In the genomic region with DNA sequence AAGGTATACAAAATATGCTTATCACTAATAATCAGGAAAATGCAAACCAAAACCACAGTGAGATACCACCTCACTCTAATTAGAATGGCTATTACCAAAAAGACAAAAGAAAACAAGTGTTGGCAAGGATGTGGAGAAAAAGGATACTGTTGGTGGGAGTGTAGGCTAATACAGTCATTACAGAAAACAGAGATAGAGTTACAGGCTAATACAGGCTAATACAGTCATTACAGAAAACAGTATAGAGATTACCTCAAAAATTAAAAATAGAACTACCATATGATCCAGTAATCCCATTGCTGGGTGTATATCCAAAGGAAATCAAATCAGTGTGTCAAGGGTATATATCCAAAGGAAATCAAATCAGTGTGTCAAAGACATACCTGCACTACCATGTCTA, we compare ENCODE assay signal across 27 cellular contexts.
"Had no signal": no experiment of that assay in that cellular context is flagged by ENCODE, and none has a peak within 500 bp of the region (broad histone marks: within the 10 kb centered on the region; RNA-seq: fewer than 3 reads in every experiment).

No MANE protein-coding gene starts in this region.

- H3K4me3 ChIP-seq: colonic mucosa, coronary artery, dorsolateral prefrontal cortex, esophagus muscularis mucosa, esophagus squamous epithelium, gastroesophageal sphincter, heart left ventricle, heart right ventricle had no signal

- H3K36me3 ChIP-seq: colonic mucosa, esophagus muscularis mucosa, esophagus squamous epithelium, gastroesophageal sphincter, heart left ventricle, heart right ventricle had no signal

- FAIRE-seq: colon, endometrium, endothelial cell of umbilical vein, frontal cortex had no signal

- H3K27me3 ChIP-seq: colonic mucosa, esophagus muscularis mucosa, esophagus squamous epithelium, foreskin keratinocyte, gastroesophageal sphincter, heart left ventricle, heart right ventricle had no signal

- ATAC-seq: effector memory CD8-positive, alpha-beta T cell; esophagus mucosa; foreskin keratinocyte; gastroesophageal sphincter; heart left ventricle had no signal

- DNase-seq: colonic mucosa; cortex of kidney; dermis blood vessel endothelial cell; dorsolateral prefrontal cortex; effector CD4-positive, alpha-beta T cell; effector CD8-positive, alpha-beta T cell; effector memory CD4-positive, alpha-beta T cell; effector memory CD8-positive, alpha-beta T cell; endodermal cell; erythroblast; esophagus squamous epithelium; foreskin fibroblast; foreskin keratinocyte; foreskin melanocyte; glutamatergic neuron; head of caudate nucleus; heart left ventricle; heart right ventricle had no signal

- H3K27ac ChIP-seq: colonic mucosa, coronary artery, dorsolateral prefrontal cortex, epithelial cell of prostate, esophagus muscularis mucosa, esophagus squamous epithelium, foreskin keratinocyte, gastroesophageal sphincter, heart left ventricle, heart right ventricle had no signal

- H3K9me3 ChIP-seq: colonic mucosa, esophagus squamous epithelium, gastroesophageal sphincter had no signal

- H3K4me1 ChIP-seq: colonic mucosa, esophagus squamous epithelium, foreskin keratinocyte, gastroesophageal sphincter had no signal
